Comparison of ENCODE assay signal across 15 cellular contexts in the genomic region with DNA sequence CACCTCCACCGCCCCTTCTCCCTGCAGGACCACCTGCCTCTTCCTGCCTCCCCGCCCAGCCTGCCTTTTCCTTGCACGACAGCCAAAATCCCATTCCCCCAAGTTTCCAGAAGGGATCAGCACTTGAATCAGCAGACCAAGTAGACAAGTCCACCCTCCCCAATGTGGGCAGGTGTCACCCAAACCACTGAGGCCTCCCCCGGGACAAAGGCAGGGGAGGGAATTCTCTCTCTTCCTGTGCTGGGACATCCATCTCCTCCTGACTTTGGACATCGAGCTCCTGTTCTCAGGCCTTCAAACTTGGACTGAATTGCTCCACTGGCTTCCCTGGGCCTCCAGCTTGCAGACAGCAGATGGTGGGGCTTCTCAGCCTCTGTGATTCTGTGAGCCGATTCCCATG. TPM values are rescaled to one million over a fixed set of nuclear protein-coding genes. Genes with fewer than 3 reads are reported as not detected.
DNase-seq lines count a peak whose midpoint lies in the region; ATAC-seq and TF ChIP-seq lines count a peak whose summit lies in the region.
"Had no signal": no experiment of that assay in that cellular context is flagged by ENCODE, and none has a peak within 500 bp of the region (broad histone marks: within the 10 kb centered on the region; RNA-seq: fewer than 3 reads in every experiment).

No MANE protein-coding gene starts in this region.

- POLR2A ChIA-PET in PC-9 (lab: Charles Lee; ENCODE audit: unreplicated experiment), result no interaction called here

- intact Hi-C loops in PC-9 (cut with micrococcal nuclease; ENCODE audit: unreplicated experiment), result no loop called here

- peaks cover 0 to 5% (median 0%) of the 10 kb centered on the region in 7 donors for H3K9me3 Mint-ChIP-seq in naive B cell

- no peaks in the 10 kb centered on the region for H3K79me2 ChIP-seq in DND-41 (ENCODE audit: insufficient read depth, low read length)
- no peaks in the 10 kb centered on the region for H3K79me2 ChIP-seq in PC-9 (ENCODE audit: low read depth)

- no TSS peak for BruUV-seq in PC-9 (replicated peaks; lab: Mats Ljungman, UMichigan)

- CTCF ChIA-PET in PC-9 (lab: Charles Lee), result no interaction called here

- H2AFZ ChIP-seq in DND-41 (ENCODE audit: low read depth, low read length) (no peak overlapping the region), PC-9 (no peak overlapping the region)

- peak overlapping the region in 3 of 11 experiments; percentile 29 to 42 (median 31); a peak in 4 of 22 replicates for H3K9ac ChIP-seq in BLaER1 treated with 17β-estradiol and CSF1 and Interleukin-3, amounts not matched to agents 10 nM and 100 nM
- H3K9ac ChIP-seq in DND-41 (ENCODE audit: low read depth, low read length), result peak overlapping the region; percentile 59

- H4K20me1 ChIP-seq in BLaER1 treated with 17β-estradiol and CSF1 and Interleukin-3, amounts not matched to agents 10 nM and 100 nM, result peaks cover 0 to 41% (median 5%) of the 10 kb centered on the region in 11 experiments; a peak in 8 of 22 replicates
- H4K20me1 ChIP-seq in DND-41 (ENCODE audit: insufficient read depth, low read length), result no peaks in the 10 kb centered on the region
- H4K20me1 ChIP-seq in PC-9 (ENCODE audit: insufficient read depth), result peaks cover 3% of the 10 kb centered on the region; the same call in 1 of the 2 replicates

- H3K36me3 ChIP-seq in BLaER1 treated with 17β-estradiol and CSF1 and Interleukin-3, amounts not matched to agents 10 nM and 100 nM, result no peaks in the 10 kb centered on the region
- H3K36me3 ChIP-seq in DND-41 (ENCODE audit: insufficient read depth, low read length) (no peaks in the 10 kb centered on the region), WERI-Rb-1 (no peaks in the 10 kb centered on the region), PC-9 (ENCODE audit: low read depth) (no peaks in the 10 kb centered on the region)

- H3K9me2 ChIP-seq in PC-9 (ENCODE audit: insufficient read depth), result no peaks in the 10 kb centered on the region

- H3F3A ChIP-seq in PC-9 (ENCODE audit: insufficient read depth, low read depth), result no peaks in the 10 kb centered on the region

- H3K27ac ChIP-seq in BLaER1 treated with 17β-estradiol and CSF1 and Interleukin-3, amounts not matched to agents 10 nM and 100 nM, result peak overlapping the region in 2 of 11 experiments; percentile 14 to 34; a peak in 3 of 22 replicates
- H3K27ac ChIP-seq in DND-41 (ENCODE audit: low read length), result peak overlapping the region; percentile 98
- peak overlapping the region; percentile 95 for H3K27ac ChIP-seq in WERI-Rb-1
- no peak overlapping the region for H3K27ac ChIP-seq in PC-9
- H3K27ac ChIP-seq: SK-N-MC had no signal

- H3K27me3 Mint-ChIP-seq in naive B cell, result peaks cover 9 to 41% (median 19%) of the 10 kb centered on the region in 3 donors

- DNase-seq in DND-41 (peak; percentile 29), WERI-Rb-1 (peak; percentile 72), naive B cell (no peak), PC-9 (no peak)
- DNase-seq: EL, HFFc6, Kasumi-1, NCI-H2029 had no signal

- peak overlapping the region; percentile 46 to 96 (median 90); a peak in 21 of 22 replicates for H3K4me2 ChIP-seq in BLaER1 treated with 17β-estradiol and CSF1 and Interleukin-3, amounts not matched to agents 10 nM and 100 nM
- H3K4me2 ChIP-seq in DND-41 (ENCODE audit: insufficient read depth, low read length), result peak overlapping the region; percentile 69
- H3K4me2 ChIP-seq in PC-9, result no peak overlapping the region

- no peaks in the 10 kb centered on the region for H3K36me3 Mint-ChIP-seq in naive B cell
- H3K36me3 Mint-ChIP-seq: CD14-positive monocyte had no signal

- H3K27ac Mint-ChIP-seq in naive B cell, result peak overlapping the region in 4 of 6 donors; percentile 75 to 92 (median 84)
- H3K27ac Mint-ChIP-seq: HFFc6; T-helper 1 cell treated with Interleukin-12 subunit alpha and Interleukin-12 subunit beta and Interleukin-4 antibody, amounts not matched to agents 30 μg/mL and 1 μg/mL, for 36 hours had no signal

- ATAC-seq in DND-41 (ENCODE audit: insufficient read depth, low read depth) (no peak; the same call in 2 of the 3 replicates), naive B cell (ENCODE audit: low read depth in 2 of 2) (no peak), GM21786 (IDR thresholded peaks at IDR 0.05; ENCODE audit: unreplicated experiment) (no peak), GM18498 (IDR thresholded peaks at IDR 0.05; ENCODE audit: unreplicated experiment) (no peak), HG02623 (IDR thresholded peaks at IDR 0.05; ENCODE audit: unreplicated experiment) (no peak)

- H3K9me3 ChIP-seq in BLaER1 treated with 17β-estradiol and CSF1 and Interleukin-3, amounts not matched to agents 10 nM and 100 nM (replicated peaks in 1 of 11), result peaks cover 6 to 14% (median 11%) of the 10 kb centered on the region in 11 experiments; a peak in 19 of 22 replicates
- H3K9me3 ChIP-seq in DND-41 (ENCODE audit: insufficient read depth, low read length, severe bottlenecking) (no peaks in the 10 kb centered on the region), WERI-Rb-1 (ENCODE audit: severe bottlenecking) (peaks cover 7% of the 10 kb centered on the region), PC-9 (ENCODE audit: insufficient read depth, low read depth) (no peaks in the 10 kb centered on the region)

- peak overlapping the region in 7 of 8 donors; percentile 68 to 93 (median 75) for H3K4me3 Mint-ChIP-seq in naive B cell
- H3K4me3 Mint-ChIP-seq: HFFc6; T-helper 1 cell treated with Interleukin-12 subunit alpha and Interleukin-12 subunit beta and Interleukin-4 antibody, amounts not matched to agents 30 μg/mL and 1 μg/mL, for 36 hours had no signal

- peaks cover 24 to 73% (median 62%) of the 10 kb centered on the region in 10 experiments for H3K4me1 ChIP-seq in BLaER1 treated with 17β-estradiol and CSF1 and Interleukin-3, amounts not matched to agents 10 nM and 100 nM
- H3K4me1 ChIP-seq in DND-41 (ENCODE audit: insufficient read depth, low read length), result peaks cover 54% of the 10 kb centered on the region
- H3K4me1 ChIP-seq in PC-9 (replicated peaks; ENCODE audit: insufficient read depth), result no peaks in the 10 kb centered on the region

- peaks cover 27 to 28% (median 28%) of the 10 kb centered on the region in 3 donors for H3K4me1 Mint-ChIP-seq in naive B cell
- H3K4me1 Mint-ChIP-seq: CD14-positive monocyte had no signal

- no peak for TF ChIP-seq CTCF in DND-41 (IDR thresholded peaks at IDR 0.05; ENCODE audit: borderline replicate concordance, extremely low read depth, low read length, poor library complexity, severe bottlenecking)
- TF ChIP-seq CTCF in WERI-Rb-1 (IDR thresholded peaks at IDR 0.05; ENCODE audit: low read depth, low read length), result no peak
- no peak for TF ChIP-seq CTCF in PC-9 (conservative IDR thresholded peaks at IDR 0.05)

- peaks cover 0 to 66% (median 0%) of the 10 kb centered on the region in 11 experiments; a peak in 10 of 22 replicates for H3K27me3 ChIP-seq in BLaER1 treated with 17β-estradiol and CSF1 and Interleukin-3, amounts not matched to agents 10 nM and 100 nM
- no peaks in the 10 kb centered on the region for H3K27me3 ChIP-seq in DND-41 (ENCODE audit: insufficient read depth, low read length, poor library complexity)
- no peaks in the 10 kb centered on the region for H3K27me3 ChIP-seq in WERI-Rb-1 (ENCODE audit: insufficient read depth, low read depth, severe bottlenecking)
- peaks cover 97% of the 10 kb centered on the region for H3K27me3 ChIP-seq in PC-9 (ENCODE audit: insufficient read depth, low read depth)

- H3K4me3 ChIP-seq in BLaER1 treated with 17β-estradiol and CSF1 and Interleukin-3, amounts not matched to agents 10 nM and 100 nM, result peak overlapping the region in 2 of 10 experiments; percentile 30 to 36; a peak in 5 of 20 replicates
- H3K4me3 ChIP-seq in DND-41 (ENCODE audit: low read depth in 1 of 2, low read length in 2 of 2) (peak overlapping the region in 1 of 2 experiments; percentile 45; a peak in 2 of 4 replicates), WERI-Rb-1 (ENCODE audit: low read depth, low read length) (no peak overlapping the region), PC-9 (no peak overlapping the region)
- H3K4me3 ChIP-seq: SK-N-MC had no signal

RNA-seq across cellular contexts. Expression of gene PSMG3, which starts 21.6 kb away (rescaled TPM):
- 10 to 100 TPM; 24.2 to 43.4 (median 38.6) TPM for polyA plus RNA-seq in naive B cell (ENCODE audit: low read depth in 6 of 6)
- total RNA-seq in PC-9 (2021), result 63.3 and 78.9 TPM in 2 replicates

RNA-seq across cellular contexts. Expression of gene TMEM184A, which starts 35.4 kb away (rescaled TPM):
- under 1 TPM in 1 of 6 donors, not detected in 5; 0.16 TPM for polyA plus RNA-seq in naive B cell (ENCODE audit: low read depth in 6 of 6)
- total RNA-seq in PC-9 (2021), result 21.4 TPM in 2 replicates
- polyA plus RNA-seq: CD14-positive monocyte had no signal

Comparison
In these comparisons a context has a peak if more than half of its experiments do, and no peak if none do; other contexts are left out.
1. DNase-seq: peak in DND-41 (single experiment) and WERI-Rb-1 (single experiment); none in naive B cell (single experiment) and PC-9 (0 of 2).